8 cellular contexts compared by ENCODE assay signal in genomic region chr2:84491741-84492140, GRCh38. TPM values are rescaled to one million over a fixed set of nuclear protein-coding genes. Genes with fewer than 3 reads are reported as not detected.
"Had no signal": no experiment of that assay in that cellular context is flagged by ENCODE, and none has a peak within 500 bp of the region (broad histone marks: within the 10 kb centered on the region; RNA-seq: fewer than 3 reads in every experiment).

No MANE protein-coding gene starts in this region.

- H3K9me3 ChIP-seq: HAP-1 had no signal

- H2AFZ ChIP-seq: GM23338 had no signal

- H3K27ac ChIP-seq: HL-60 had no signal

- H3K4me1 ChIP-seq: HAP-1 had no signal

- H3K4me3 Mint-ChIP-seq: GM23338, HFFc6 had no signal

- H3K4me3 ChIP-seq: GM23338, HAP-1, K562 had no signal

- H3K27ac Mint-ChIP-seq: GM23338 had no signal

- H3K36me3 ChIP-seq: HAP-1 had no signal

- H3K4me2 ChIP-seq: GM23338 had no signal

- H3K9me3 Mint-ChIP-seq: GM23338, HFFc6 had no signal

- DNase-seq: HFFc6, KG1 had no signal

- ATAC-seq: GM23338, HCT116, HepG2, K562 had no signal

RNA-seq across cellular contexts. Expression of gene DNAH6, which starts 24.6 kb away (rescaled TPM):
- total RNA-seq: HepG2 had no signal
